ENCODE assay signal across 9 cellular contexts in genomic region chr5:67222243-67223033, GRCh38. TPM values are rescaled to one million over a fixed set of nuclear protein-coding genes. Genes with fewer than 3 reads are reported as not detected.
DNase-seq lines count a peak whose midpoint lies in the region; ATAC-seq, FAIRE-seq and TF ChIP-seq lines count a peak whose summit lies in the region.
"Had no signal": no experiment of that assay in that cellular context is flagged by ENCODE, and none has a peak within 500 bp of the region (broad histone marks: within the 10 kb centered on the region; RNA-seq: fewer than 3 reads in every experiment).

No MANE protein-coding gene starts in this region.

- peak overlapping the region; percentile 36 for H3K27ac ChIP-seq in CD4-positive, alpha-beta memory T cell (ENCODE audit: low read depth, low read length)
- H3K27ac ChIP-seq: brain microvascular endothelial cell had no signal

- H3K4me1 ChIP-seq in CD4-positive, alpha-beta memory T cell (ENCODE audit: insufficient read depth, low read length): peaks cover 60% of the 10 kb centered on the region

- H3K9me3 Mint-ChIP-seq in CD4-positive, alpha-beta memory T cell: peaks cover 0 to 3% (median 0%) of the 10 kb centered on the region in 8 donors
- H3K9me3 Mint-ChIP-seq in activated T-helper 17 cell treated with anti-CD3 and anti-CD28 coated beads, Interleukin-2, amount 50 U/mL, for 72 hours: no peaks in the 10 kb centered on the region

- intact Hi-C loops in CD4-positive, alpha-beta memory T cell (cut with micrococcal nuclease): no loop called here

- H3K4me3 Mint-ChIP-seq in CD4-positive, alpha-beta memory T cell: peak overlapping the region in 7 of 8 donors; percentile 64 to 85 (median 75)
- H3K4me3 Mint-ChIP-seq in activated T-helper 17 cell treated with anti-CD3 and anti-CD28 coated beads, Interleukin-2, amount 50 U/mL, for 72 hours: peak overlapping the region; percentile 72

- FAIRE-seq in urothelium cell line (lab: Jason Lieb, UNC): no peak
- no peak for FAIRE-seq in H54 (lab: Jason Lieb, UNC)

- no peak for DNase-seq in CD4-positive, alpha-beta memory T cell
- DNase-seq in urothelium cell line (ENCODE audit: low spot score) (no peak), H54 (ENCODE audit: insufficient read length, low spot score) (no peak), AG20443 (ENCODE audit: low spot score) (no peak), nucleus accumbens (lab: John Stamatoyannopoulos, UW) (no peak)
- DNase-seq: brain microvascular endothelial cell had no signal

- no peaks in the 10 kb centered on the region for H3K36me3 Mint-ChIP-seq in CD4-positive, alpha-beta memory T cell
- no peaks in the 10 kb centered on the region for H3K36me3 Mint-ChIP-seq in activated T-helper 17 cell treated with anti-CD3 and anti-CD28 coated beads, Interleukin-2, amount 50 U/mL, for 72 hours (ENCODE audit: low read depth)

- CTCF ChIA-PET in CD4-positive, alpha-beta memory T cell (lab: Charles Lee; ENCODE audit: partially characterized antibody): interaction anchor here (0.7 to 29.6 kb wide), 10 partner anchors 9 to 1051 kb away, joined by 3 to 851 read pairs (median 4); no protein-coding TSS in a partner anchor

- H3K27me3 ChIP-seq in CD4-positive, alpha-beta memory T cell (ENCODE audit: insufficient read depth, low read length): no peaks in the 10 kb centered on the region
- H3K27me3 ChIP-seq: brain microvascular endothelial cell had no signal

- peak overlapping the region; percentile 88 to 96 (median 94) for H3K27ac Mint-ChIP-seq in CD4-positive, alpha-beta memory T cell
- H3K27ac Mint-ChIP-seq in activated T-helper 17 cell treated with anti-CD3 and anti-CD28 coated beads, Interleukin-2, amount 50 U/mL, for 72 hours: peak overlapping the region; percentile 85

- no peak overlapping the region for H3K4me3 ChIP-seq in CD4-positive, alpha-beta memory T cell (ENCODE audit: low read length in 2 of 2)

- TF ChIP-seq POLR2A in H54 (IDR thresholded peaks at IDR 0.05; ENCODE audit: low read depth, low read length): no peak

- no peaks in the 10 kb centered on the region for H3K36me3 ChIP-seq in CD4-positive, alpha-beta memory T cell (ENCODE audit: insufficient read depth, low read length)
- H3K36me3 ChIP-seq: brain microvascular endothelial cell had no signal

- peaks cover 49 to 73% (median 56%) of the 10 kb centered on the region in 4 donors for H3K4me1 Mint-ChIP-seq in CD4-positive, alpha-beta memory T cell
- H3K4me1 Mint-ChIP-seq in activated T-helper 17 cell treated with anti-CD3 and anti-CD28 coated beads, Interleukin-2, amount 50 U/mL, for 72 hours: peaks cover 44% of the 10 kb centered on the region

- H3K27me3 Mint-ChIP-seq in CD4-positive, alpha-beta memory T cell: no peaks in the 10 kb centered on the region
- H3K27me3 Mint-ChIP-seq in activated T-helper 17 cell treated with anti-CD3 and anti-CD28 coated beads, Interleukin-2, amount 50 U/mL, for 72 hours: no peaks in the 10 kb centered on the region

- no peaks in the 10 kb centered on the region for H3K9me3 ChIP-seq in CD4-positive, alpha-beta memory T cell (ENCODE audit: control insufficient read depth in 1 of 2, low read length in 2 of 2)

- POLR2A ChIA-PET in CD4-positive, alpha-beta memory T cell (lab: Charles Lee; ENCODE audit: partially characterized antibody): interaction anchor here (0.5 to 11.0 kb wide), 12 partner anchors 9 to 1063 kb away, joined by 3 to 115 read pairs (median 6); partner anchors contain the start of gene PIK3R1

- ATAC-seq in GM19395 (IDR thresholded peaks at IDR 0.05; ENCODE audit: unreplicated experiment): peak; percentile 53
- peak; percentile 31 for ATAC-seq in HG03097 (IDR thresholded peaks at IDR 0.05; ENCODE audit: low FRiP score, unreplicated experiment)
- ATAC-seq in activated T-helper 17 cell treated with anti-CD3 and anti-CD28 coated beads, Interleukin-2, amount 50 U/mL, for 72 hours (replicated peaks): peak; percentile 59

RNA-seq across cellular contexts. Expression of gene CD180, which starts 25.8 kb away (rescaled TPM):
- total RNA-seq in CD4-positive, alpha-beta memory T cell: under 1 TPM; 0.50 to 0.52 TPM
- under 1 TPM in 1 of 2 donors, not detected in 1; 0.25 TPM for polyA plus RNA-seq in CD4-positive, alpha-beta memory T cell
- total RNA-seq in activated T-helper 17 cell treated with anti-CD3 and anti-CD28 coated beads, Interleukin-2, amount 50 U/mL, for 72 hours: under 1 TPM; 0.08 to 0.80 TPM
